8 cellular contexts compared by ENCODE assay signal in the genomic region with DNA sequence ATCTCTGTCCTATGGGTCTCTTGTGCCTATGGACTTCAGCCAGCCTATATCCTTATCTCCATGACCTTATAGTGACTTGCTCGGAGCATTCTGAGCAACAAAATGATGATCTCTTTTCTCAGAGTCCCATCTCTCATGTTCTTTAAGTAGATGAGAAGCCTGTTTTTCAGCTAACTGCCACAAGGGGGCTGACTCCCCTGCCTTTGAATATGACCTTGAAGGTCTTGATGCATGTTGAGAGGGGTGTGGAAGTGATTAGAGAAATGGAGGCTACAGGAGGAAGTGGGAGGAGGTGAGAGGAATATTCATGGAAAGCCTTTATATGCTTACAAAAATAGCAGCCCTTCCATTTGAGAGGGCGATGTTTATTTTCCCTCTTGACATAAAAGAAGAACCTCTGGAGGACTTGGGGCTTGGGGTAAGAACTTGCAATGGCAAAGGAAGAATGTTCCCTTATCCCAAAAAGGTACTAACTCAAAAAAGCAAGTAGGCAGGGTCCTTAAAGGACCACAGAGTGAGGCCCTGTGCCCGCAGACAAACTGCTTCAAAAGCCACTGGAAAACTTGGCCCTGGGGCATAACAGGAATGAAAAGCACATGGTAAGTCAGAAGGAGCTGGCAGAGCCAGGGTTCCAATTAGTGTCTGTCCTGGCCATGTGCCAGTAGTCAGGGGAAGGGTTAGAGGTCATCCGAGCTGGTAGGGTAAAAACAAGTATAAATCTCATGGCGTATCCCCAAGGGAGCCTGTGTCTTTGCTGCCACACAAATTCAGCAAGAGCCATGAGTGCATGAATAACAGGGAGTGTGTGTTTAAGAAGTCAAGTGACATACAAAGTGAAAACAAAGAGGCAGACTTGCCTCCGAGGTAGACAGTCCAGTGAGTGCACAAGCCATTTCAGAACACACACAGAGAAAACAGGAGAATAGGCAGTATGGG. TPM values are rescaled to one million over a fixed set of nuclear protein-coding genes. Genes with fewer than 3 reads are reported as not detected.
DNase-seq lines count a peak whose midpoint lies in the region; ATAC-seq and TF ChIP-seq lines count a peak whose summit lies in the region.

No MANE protein-coding gene starts in this region.

- no peak for TF ChIP-seq EP300 in upper lobe of left lung (IDR thresholded peaks at IDR 0.05)

- peaks cover 29% of the 10 kb centered on the region for H3K9me3 Mint-ChIP-seq in activated T-helper 1 cell treated with anti-CD3 and anti-CD28 coated beads, Interleukin-12 subunit alpha, Interleukin-12 subunit beta, Interleukin-2, Interleukin-4 antibody, amounts not matched to agents 30 ng/mL and 10 ng/mL and 1 ng/mL, durations not matched to agents 14 hours and 24 hours and 36 hours

- TF ChIP-seq POLR2A in upper lobe of left lung (IDR thresholded peaks at IDR 0.05): no peak

- H3K4me1 ChIP-seq in MM.1S (ENCODE audit: low read length) (no peaks in the 10 kb centered on the region), hepatocyte (ENCODE audit: insufficient read depth) (no peaks in the 10 kb centered on the region), upper lobe of left lung (peaks cover 3 to 13% (median 8%) of the 10 kb centered on the region in 4 donors)

- H3K27me3 ChIP-seq in MM.1S (replicated peaks; ENCODE audit: insufficient read depth, low read length) (no peaks in the 10 kb centered on the region), hepatocyte (no peaks in the 10 kb centered on the region), upper lobe of left lung (no peaks in the 10 kb centered on the region)

- peaks cover 70% of the 10 kb centered on the region for H3K36me3 Mint-ChIP-seq in activated T-helper 1 cell treated with anti-CD3 and anti-CD28 coated beads, Interleukin-12 subunit alpha, Interleukin-12 subunit beta, Interleukin-2, Interleukin-4 antibody, amounts not matched to agents 30 ng/mL and 10 ng/mL and 1 ng/mL, durations not matched to agents 14 hours and 24 hours and 36 hours (ENCODE audit: low read depth)

- H3K4me3 Mint-ChIP-seq in activated T-helper 1 cell treated with anti-CD3 and anti-CD28 coated beads, Interleukin-12 subunit alpha, Interleukin-12 subunit beta, Interleukin-2, Interleukin-4 antibody, amounts not matched to agents 30 ng/mL and 10 ng/mL and 1 ng/mL, durations not matched to agents 14 hours and 24 hours and 36 hours: peak overlapping the region; percentile 31

- H2AFZ ChIP-seq in MM.1S (ENCODE audit: low read length) (no peak overlapping the region), hepatocyte (no peak overlapping the region)

- H3K79me2 ChIP-seq in MM.1S (ENCODE audit: low read length) (peaks cover 26% of the 10 kb centered on the region), hepatocyte (peaks cover 4% of the 10 kb centered on the region)

- no peaks in the 10 kb centered on the region for H4K20me1 ChIP-seq in MM.1S (ENCODE audit: insufficient read depth, low read length)
- no peaks in the 10 kb centered on the region for H4K20me1 ChIP-seq in hepatocyte (ENCODE audit: insufficient read depth, poor library complexity, severe bottlenecking)

- DNase-seq in D341Med (ENCODE audit: low spot score) (peak; percentile 4), MM.1S (peak; percentile 34), hepatocyte (ENCODE audit: low spot score) (no peak), upper lobe of left lung (no peak), SW480 (ENCODE audit: low spot score) (no peak), posterior cingulate gyrus (no peak), OCI-M2 (lab: John Stamatoyannopoulos, UW; ENCODE audit: unreplicated experiment) (no peak)
- DNase-seq in activated T-helper 1 cell treated with anti-CD3 and anti-CD28 coated beads, Interleukin-12 subunit alpha, Interleukin-12 subunit beta, Interleukin-2, Interleukin-4 antibody, amounts not matched to agents 30 ng/mL and 10 ng/mL and 1 ng/mL, durations not matched to agents 14 hours and 24 hours and 36 hours (ENCODE audit: low spot score): no peak

- H3K27ac ChIP-seq in MM.1S (ENCODE audit: low read length) (no peak overlapping the region), hepatocyte (no peak overlapping the region), upper lobe of left lung (peak overlapping the region in 3 of 4 donors; percentile 23 to 71 (median 55))

- H3K27me3 Mint-ChIP-seq in activated T-helper 1 cell treated with anti-CD3 and anti-CD28 coated beads, Interleukin-12 subunit alpha, Interleukin-12 subunit beta, Interleukin-2, Interleukin-4 antibody, amounts not matched to agents 30 ng/mL and 10 ng/mL and 1 ng/mL, durations not matched to agents 14 hours and 24 hours and 36 hours (ENCODE audit: insufficient read depth): no peaks in the 10 kb centered on the region

- H3K9me2 ChIP-seq in MM.1S (replicated peaks; ENCODE audit: insufficient read depth, low read length): no peaks in the 10 kb centered on the region
- no peaks in the 10 kb centered on the region for H3K9me2 ChIP-seq in hepatocyte (replicated peaks; ENCODE audit: insufficient read depth)

- H3K4me1 Mint-ChIP-seq in activated T-helper 1 cell treated with anti-CD3 and anti-CD28 coated beads, Interleukin-12 subunit alpha, Interleukin-12 subunit beta, Interleukin-2, Interleukin-4 antibody, amounts not matched to agents 30 ng/mL and 10 ng/mL and 1 ng/mL, durations not matched to agents 14 hours and 24 hours and 36 hours (ENCODE audit: low read depth): peaks cover 74% of the 10 kb centered on the region

- H3K36me3 ChIP-seq in MM.1S (replicated peaks; ENCODE audit: insufficient read depth, low read length) (no peaks in the 10 kb centered on the region), hepatocyte (replicated peaks; ENCODE audit: insufficient read depth, low read depth) (no peaks in the 10 kb centered on the region), upper lobe of left lung (no peaks in the 10 kb centered on the region)

- peak overlapping the region; percentile 78 for H3K27ac Mint-ChIP-seq in activated T-helper 1 cell treated with anti-CD3 and anti-CD28 coated beads, Interleukin-12 subunit alpha, Interleukin-12 subunit beta, Interleukin-2, Interleukin-4 antibody, amounts not matched to agents 30 ng/mL and 10 ng/mL and 1 ng/mL, durations not matched to agents 14 hours and 24 hours and 36 hours

- H3F3A ChIP-seq in MM.1S (ENCODE audit: insufficient read depth, low read length): no peaks in the 10 kb centered on the region

- TF ChIP-seq CTCF in MM.1S (IDR thresholded peaks at IDR 0.05; ENCODE audit: low read length) (peak; percentile 67), hepatocyte (IDR thresholded peaks at IDR 0.05; ENCODE audit: poor library complexity) (peak; percentile 42), upper lobe of left lung (IDR thresholded peaks at IDR 0.05) (peak; percentile 31 to 60 (median 52))

- H3K9me3 ChIP-seq in MM.1S (replicated peaks; ENCODE audit: insufficient read depth, low read length) (no peaks in the 10 kb centered on the region), hepatocyte (ENCODE audit: low read depth) (peaks cover 7% of the 10 kb centered on the region), upper lobe of left lung (peaks cover 0 to 8% (median 0%) of the 10 kb centered on the region in 4 donors)

- intact Hi-C loops in activated T-helper 1 cell treated with anti-CD3 and anti-CD28 coated beads, Interleukin-12 subunit alpha, Interleukin-12 subunit beta, Interleukin-2, Interleukin-4 antibody, amounts not matched to agents 30 ng/mL and 10 ng/mL and 1 ng/mL, durations not matched to agents 14 hours and 24 hours and 36 hours (cut with micrococcal nuclease): no loop called here
- intact Hi-C loops in posterior cingulate gyrus (cut with DNase I): no loop called here

- H3K4me3 ChIP-seq in MM.1S (ENCODE audit: low read length) (no peak overlapping the region), hepatocyte (no peak overlapping the region), upper lobe of left lung (no peak overlapping the region)

- no peak overlapping the region for H3K9ac ChIP-seq in MM.1S (ENCODE audit: low read length)

- no peak overlapping the region for H3K4me2 ChIP-seq in MM.1S (ENCODE audit: low read depth, low read length)
- H3K4me2 ChIP-seq in hepatocyte: no peak overlapping the region

- 75% methylated on average over 6 of the region's 6 CpGs for WGBS in hepatocyte (ENCODE audit: low lambda C conversion rate, missing lambda C conversion rate)
- 62 to 64% methylated on average over 6 of the region's 6 CpGs for WGBS in upper lobe of left lung, 2 donors

- ATAC-seq in upper lobe of left lung (ENCODE audit: low FRiP score in 2 of 2): peak; percentile 53 to 58

RNA-seq across cellular contexts. Expression of a gene that starts 39.1 kb away (rescaled TPM):
- total RNA-seq in activated T-helper 1 cell treated with anti-CD3 and anti-CD28 coated beads, Interleukin-12 subunit alpha, Interleukin-12 subunit beta, Interleukin-2, Interleukin-4 antibody, amounts not matched to agents 30 ng/mL and 10 ng/mL and 1 ng/mL, durations not matched to agents 14 hours and 24 hours and 36 hours: 43.9 and 44.0 TPM in 2 replicates
- 5.8 and 6.3 TPM in 2 replicates for total RNA-seq in hepatocyte
- polyA plus RNA-seq in hepatocyte: 4.1 and 6.5 TPM in 2 replicates
- total RNA-seq in upper lobe of left lung: 10 to 100 TPM; 14.0 to 45.1 (median 22.3) TPM

Comparison
In these comparisons a context has a peak if more than half of its experiments do, and no peak if none do; other contexts are left out.
1. DNase-seq: peak in D341Med (single experiment) and MM.1S (single experiment); none in activated T-helper 1 cell treated with anti-CD3 and anti-CD28 coated beads, Interleukin-12 subunit alpha, Interleukin-12 subunit beta, Interleukin-2, Interleukin-4 antibody, amounts not matched to agents 30 ng/mL and 10 ng/mL and 1 ng/mL, durations not matched to agents 14 hours and 24 hours and 36 hours (single experiment), hepatocyte (single experiment), upper lobe of left lung (0 of 2), SW480 (single experiment), posterior cingulate gyrus (0 of 10) and OCI-M2 (single experiment).
2. H3K27ac ChIP-seq: peak in upper lobe of left lung (3 of 4); none in MM.1S (single experiment) and hepatocyte (single experiment).
3. Peak in every context shown above with its lines, with median percentiles within 50 percentile points of each other: CTCF ChIP-seq.